Comparison of ENCODE assay signal across 15 cellular contexts in the genomic region with DNA sequence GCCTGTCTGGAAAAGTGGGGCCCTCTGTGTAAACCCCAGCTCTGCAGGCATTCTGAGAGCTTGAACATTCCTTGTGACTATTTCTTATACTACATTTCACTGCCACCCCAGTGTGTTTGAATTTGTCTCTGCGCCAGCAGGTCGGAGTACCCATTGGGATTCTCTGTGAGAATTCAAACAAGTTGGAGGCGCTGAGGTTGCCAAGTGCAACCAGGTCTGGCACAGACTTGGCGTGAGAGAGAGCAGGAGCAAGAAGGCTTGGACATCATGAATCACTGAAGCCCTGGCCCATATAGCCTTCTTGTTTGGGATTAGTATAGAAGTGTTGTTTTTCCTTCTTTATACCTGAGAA. TPM values are rescaled to one million over a fixed set of nuclear protein-coding genes. Genes with fewer than 3 reads are reported as not detected.
DNase-seq lines count a peak whose midpoint lies in the region; ATAC-seq, FAIRE-seq and TF ChIP-seq lines count a peak whose summit lies in the region.
"Had no signal": no experiment of that assay in that cellular context is flagged by ENCODE, and none has a peak within 500 bp of the region (broad histone marks: within the 10 kb centered on the region; RNA-seq: fewer than 3 reads in every experiment).

No MANE protein-coding gene starts in this region.

- CTCF ChIA-PET in A549 (lab: Yijun Ruan, JAX) = interaction anchor here (0.7 to 13.6 kb wide), 6 partner anchors 21 to 202 kb away, joined by 3 to 100 read pairs (median 8); a partner anchor contains a TSS
- CTCF ChIA-PET in SK-N-SH (lab: Yijun Ruan, JAX) = interaction anchor here (1.0 to 1.7 kb wide), 2 partner anchors 9 to 24 kb away, joined by 3 to 4 read pairs; no protein-coding TSS in a partner anchor

- peak overlapping the region; percentile 89 for H3K4me2 ChIP-seq in A549
- no peak overlapping the region for H3K4me2 ChIP-seq in SK-N-SH

- whole genome bisulfite sequencing in A549 (ENCODE audit: missing lambda C conversion rate) = 7% methylated on average over 4 of the region's 4 CpGs
- 27 to 29% methylated on average over 4 of the region's 4 CpGs for WGBS in body of pancreas, 2 donors
- WGBS in sigmoid colon, 2 donors = 18 to 73% methylated on average over 4 of the region's 4 CpGs
- WGBS in SK-N-SH (ENCODE audit: low lambda C conversion rate) = 56% methylated on average over 4 of the region's 4 CpGs

- H3K36me3 ChIP-seq in body of pancreas (replicated peaks in 1 of 2; ENCODE audit: insufficient read depth in 1 of 2, low read depth in 2 of 2) (no peaks in the 10 kb centered on the region), sigmoid colon (peaks cover 0 to 11% (median 0%) of the 10 kb centered on the region in 4 donors), SK-N-SH (replicated peaks in 1 of 2; ENCODE audit: control insufficient read depth in 1 of 2, insufficient read depth in 2 of 2, low read length in 1 of 2) (no peaks in the 10 kb centered on the region)
- H3K36me3 ChIP-seq: MG63 had no signal

- no peak for TF ChIP-seq POLR2A in A549 (IDR thresholded peaks at IDR 0.05; ENCODE audit: low read length)
- no peak for TF ChIP-seq POLR2A in body of pancreas (IDR thresholded peaks at IDR 0.05)
- TF ChIP-seq POLR2A in sigmoid colon (IDR thresholded peaks at IDR 0.05) = no peak

- no peak overlapping the region for H3K9ac ChIP-seq in SK-N-SH

- no peak for TF ChIP-seq RAD21 in A549 (conservative IDR thresholded peaks at IDR 0.05 in 1 of 2, IDR thresholded peaks at IDR 0.05 in 1 of 2)
- TF ChIP-seq RAD21 in SK-N-SH (IDR thresholded peaks at IDR 0.05; ENCODE audit: low read length) = no peak

- no peaks in the 10 kb centered on the region for H3K27me3 ChIP-seq in body of pancreas
- no peaks in the 10 kb centered on the region for H3K27me3 ChIP-seq in sigmoid colon
- no peaks in the 10 kb centered on the region for H3K27me3 ChIP-seq in SK-N-SH (ENCODE audit: insufficient read depth)
- H3K27me3 ChIP-seq: MG63 had no signal

- H3K4me1 ChIP-seq in A549 (peaks cover 82% of the 10 kb centered on the region), body of pancreas (peaks cover 51% of the 10 kb centered on the region), sigmoid colon (peaks cover 0 to 43% (median 33%) of the 10 kb centered on the region in 4 donors), SK-N-SH (ENCODE audit: control insufficient read depth in 1 of 2, insufficient read depth in 2 of 2, low read depth in 1 of 2, low read length in 1 of 2) (peaks cover 1 to 5% of the 10 kb centered on the region in 2 experiments; a peak in 2 of 4 replicates)

- ATAC-seq in A549 (peak; percentile 46 to 57), body of pancreas (peak; percentile 18), GM21723 (IDR thresholded peaks at IDR 0.05; ENCODE audit: unreplicated experiment) (no peak), HG03442 (IDR thresholded peaks at IDR 0.05; ENCODE audit: unreplicated experiment) (no peak)
- ATAC-seq: stimulated activated naive CD8-positive, alpha-beta T cell treated with anti-CD3 and anti-CD28 coated beads, Interleukin-15, amount 100 ng/mL, for 72 hours had no signal

- H3K9me3 ChIP-seq in A549 (0 out of 3 replicates have a peak, but pooled peaks cover 2% of the 10 kb centered on the region), body of pancreas (no peaks in the 10 kb centered on the region), sigmoid colon (no peaks in the 10 kb centered on the region), SK-N-SH (no peaks in the 10 kb centered on the region)
- H3K9me3 ChIP-seq: MG63 had no signal

- no peaks in the 10 kb centered on the region for H4K20me1 ChIP-seq in SK-N-SH (ENCODE audit: insufficient read depth)

- no peaks in the 10 kb centered on the region for H3K79me2 ChIP-seq in SK-N-SH (ENCODE audit: insufficient read depth)

- TF ChIP-seq CTCF in A549 (IDR thresholded peaks at IDR 0.05) = no peak
- no peak for TF ChIP-seq CTCF in body of pancreas (IDR thresholded peaks at IDR 0.05)
- TF ChIP-seq CTCF in sigmoid colon (IDR thresholded peaks at IDR 0.05) = no peak
- no peak for TF ChIP-seq CTCF in SK-N-SH (IDR thresholded peaks at IDR 0.05)

- 0 out of 3 replicates have a peak overlapping the region, but pooled peaks have one; percentile 3 for H3K4me3 ChIP-seq in A549
- no peak overlapping the region for H3K4me3 ChIP-seq in body of pancreas
- no peak overlapping the region for H3K4me3 ChIP-seq in sigmoid colon
- no peak overlapping the region for H3K4me3 ChIP-seq in SK-N-SH (ENCODE audit: low read depth in 2 of 2, low read length in 1 of 2)
- H3K4me3 ChIP-seq: MG63 had no signal

- no peak for FAIRE-seq in A549 (lab: Jason Lieb, UNC)

- DNase-seq in A549 (ENCODE audit: low read depth in 1 of 2, low spot score in 1 of 2) (no peak), body of pancreas (peak; percentile 46 to 76 (median 62)), kidney tubule cell (ENCODE audit: low spot score) (peak; percentile 79), sigmoid colon (no peak), SK-N-SH (no peak), dermis blood vessel endothelial cell (no peak)
- DNase-seq: activated CD8-positive, alpha-beta memory T cell treated with anti-CD3 and anti-CD28 coated beads for 24 hours; activated naive CD4-positive, alpha-beta T cell treated with anti-CD3 and anti-CD28 coated beads, Interleukin-2, amount 10 ng/mL, durations not matched to agents 7 days and 5 days; COR-L47; HCEC 1CT; MG63; naive B cell; stimulated activated naive CD8-positive, alpha-beta T cell treated with anti-CD3 and anti-CD28 coated beads, Interleukin-15, amount 100 ng/mL, for 72 hours had no signal

- no peaks in the 10 kb centered on the region for H3F3A ChIP-seq in SK-N-SH (replicated peaks; ENCODE audit: insufficient read depth)

- no peaks in the 10 kb centered on the region for H3K9me2 ChIP-seq in SK-N-SH

- intact Hi-C loops in body of pancreas (cut with DNase I) (no loop called here), sigmoid colon (cut with DNase I) (no loop called here)

- H2AFZ ChIP-seq in SK-N-SH (ENCODE audit: low read depth) = no peak overlapping the region

- peak overlapping the region; percentile 96 to 97 for H3K27ac ChIP-seq in A549
- H3K27ac ChIP-seq in body of pancreas = peak overlapping the region; percentile 80 to 89 (median 85)
- H3K27ac ChIP-seq in sigmoid colon = peak overlapping the region; percentile 40 to 80 (median 58)
- no peak overlapping the region for H3K27ac ChIP-seq in SK-N-SH (ENCODE audit: low read depth in 2 of 2, low read length in 1 of 2)

- TF ChIP-seq EP300 in A549 (IDR thresholded peaks at IDR 0.05) (no peak), sigmoid colon (IDR thresholded peaks at IDR 0.05) (no peak), SK-N-SH (IDR thresholded peaks at IDR 0.05; ENCODE audit: borderline replicate concordance in 1 of 2, low read depth in 1 of 2, low read length in 1 of 2) (no peak)

- POLR2A ChIA-PET in A549 (lab: Yijun Ruan, JAX) = interaction anchor here (1.1 to 2.1 kb wide), 8 partner anchors 9 to 139 kb away, joined by 3 to 40 read pairs (median 6); a partner anchor contains a TSS
- POLR2A ChIA-PET in SK-N-SH (lab: Yijun Ruan, JAX) = no interaction called here

TF ChIP-seq in A549, 52 proteins besides CTCF, POLR2A, EP300 and RAD21:
- TF ChIP-seq HOXB13 (CRISPR knock-in tag; IDR thresholded peaks at IDR 0.05; ENCODE audit: low read depth) (peak; percentile 59; the same call in 1 of the 2 replicates), HOXB5 (CRISPR knock-in tag; IDR thresholded peaks at IDR 0.05) (peak; percentile 23; the same call in 1 of the 2 replicates), CBX2 (IDR thresholded peaks at IDR 0.05; ENCODE audit: borderline replicate concordance, low read depth) (no peak), FOSL2 (IDR thresholded peaks at IDR 0.05) (0 out of 2 replicates have a peak, but pooled peaks have one; percentile 6), FOSL2 (CRISPR knock-in tag; IDR thresholded peaks at IDR 0.05) (no peak), FOSB (CRISPR knock-in tag; IDR thresholded peaks at IDR 0.05) (0 out of 2 replicates have a peak, but pooled peaks have one; percentile 72), FOXS1 (CRISPR knock-in tag; IDR thresholded peaks at IDR 0.05) (peak; percentile 40; the same call in 1 of the 2 replicates)

TF ChIP-seq in SK-N-SH, 30 proteins besides CTCF, POLR2A, EP300 and RAD21:
- no peak for TF ChIP-seq FOXJ3 (CRISPR knock-in tag; IDR thresholded peaks at IDR 0.05)
- TF ChIP-seq, protein P1, sequence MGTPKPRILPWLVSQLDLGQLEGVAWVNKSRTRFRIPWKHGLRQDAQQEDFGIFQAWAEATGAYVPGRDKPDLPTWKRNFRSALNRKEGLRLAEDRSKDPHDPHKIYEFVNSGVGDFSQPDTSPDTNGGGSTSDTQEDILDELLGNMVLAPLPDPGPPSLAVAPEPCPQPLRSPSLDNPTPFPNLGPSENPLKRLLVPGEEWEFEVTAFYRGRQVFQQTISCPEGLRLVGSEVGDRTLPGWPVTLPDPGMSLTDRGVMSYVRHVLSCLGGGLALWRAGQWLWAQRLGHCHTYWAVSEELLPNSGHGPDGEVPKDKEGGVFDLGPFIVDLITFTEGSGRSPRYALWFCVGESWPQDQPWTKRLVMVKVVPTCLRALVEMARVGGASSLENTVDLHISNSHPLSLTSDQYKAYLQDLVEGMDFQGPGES (IDR thresholded peaks at IDR 0.05; ENCODE audit: low read depth, low read length) = no peak
- TF ChIP-seq RXRA (IDR thresholded peaks at IDR 0.05; ENCODE audit: borderline replicate concordance, low read depth) = no peak
- TF ChIP-seq FOSL2 (IDR thresholded peaks at IDR 0.05; ENCODE audit: borderline replicate concordance, low read depth) = no peak
- TF ChIP-seq RFX5 (IDR thresholded peaks at IDR 0.05; ENCODE audit: low read length) = no peak

RNA-seq across cellular contexts. Expression of a gene that starts 33.0 kb away (rescaled TPM):
- polyA plus RNA-seq in A549 (2011; rRNA removed) (415 and 431 TPM in 2 replicates), A549 (2017; fragmentation: RNase III; extraction: RNeasy Plus Mini Kit Qiagen cat#74134 plus additional on column Dnase treatment) (328 to 356 TPM (median 342 TPM) in 3 replicates), sigmoid colon (100 to 1,000 TPM in 1 of 3 donors, 10 to 100 TPM in 2; 16.6 to 115 (median 16.8) TPM), SK-N-SH (2012; rRNA removed) (83.9 and 120 TPM in 2 replicates)
- 264 and 317 TPM in 2 replicates for polyA plus RNA-seq in A549 (2012; cell fraction: cytosol; rRNA removed)
- 658 and 717 TPM in 2 replicates for polyA plus RNA-seq in A549 (2012; cell fraction: nucleus; rRNA removed)
- polyA minus RNA-seq in A549 (2011; rRNA and poly(A)+ RNA removed) = 375 and 407 TPM in 2 replicates
- total RNA-seq in body of pancreas (10 to 100 TPM; 52.7 to 61.6 TPM), sigmoid colon (100 to 1,000 TPM in 2 of 4 donors, 10 to 100 TPM in 2; 79.5 to 121 (median 93.7) TPM), dermis blood vessel endothelial cell (84.6 and 176 TPM in 2 replicates)
- 87.4 and 103 TPM in 2 replicates for polyA plus RNA-seq in SK-N-SH (2012; cell fraction: cytosol; rRNA removed)
- 150 and 219 TPM in 2 replicates for polyA plus RNA-seq in SK-N-SH (2012; cell fraction: nucleus; rRNA removed)

Comparison
In these comparisons a context has a peak if more than half of its experiments do, and no peak if none do; other contexts are left out.
1. ATAC-seq: peak in A549 (2 of 2) and body of pancreas (single experiment); none in GM21723 (single experiment) and HG03442 (single experiment).
2. DNase-seq: peak in body of pancreas (4 of 4) and kidney tubule cell (single experiment); none in A549 (0 of 2), sigmoid colon (single experiment), SK-N-SH (single experiment) and dermis blood vessel endothelial cell (single experiment).
3. H3K27ac ChIP-seq: peak in A549 (2 of 2), body of pancreas (4 of 4) and sigmoid colon (4 of 4); none in SK-N-SH (0 of 2).